In the genomic region with DNA sequence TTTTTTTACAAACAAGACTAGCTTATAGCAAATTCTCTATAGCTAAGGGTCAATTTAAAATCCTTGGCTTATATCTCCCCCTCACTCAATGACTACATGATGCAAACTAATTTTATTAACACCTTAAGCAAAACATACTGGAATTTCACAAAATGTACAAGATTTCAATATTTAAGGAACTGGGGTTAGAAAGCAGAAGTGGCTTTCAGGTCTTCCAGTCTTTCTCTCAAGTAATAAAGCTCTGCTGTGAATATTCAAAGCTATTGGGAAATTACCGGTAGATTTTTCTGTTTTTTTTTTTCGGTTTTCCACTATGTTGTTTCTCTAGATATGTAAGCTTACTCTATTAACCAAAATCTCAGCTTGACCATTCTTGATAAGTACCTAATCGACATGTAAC, we compare ENCODE assay signal across 12 cellular contexts. TPM values are rescaled to one million over a fixed set of nuclear protein-coding genes. Genes with fewer than 3 reads are reported as not detected.
A peak's percentile ranks its signal among the peaks of the same experiment; 100 is the strongest.
DNase-seq lines count a peak whose midpoint lies in the region; ATAC-seq and TF ChIP-seq lines count a peak whose summit lies in the region.
"Had no signal": no experiment of that assay in that cellular context is flagged by ENCODE, and none has a peak within 500 bp of the region (broad histone marks: within the 10 kb centered on the region; RNA-seq: fewer than 3 reads in every experiment).

No MANE protein-coding gene starts in this region.

- H3K27ac ChIP-seq in BLaER1, result no peak overlapping the region
- no peak overlapping the region for H3K27ac ChIP-seq in GM23338 (ENCODE audit: low read depth)
- no peak overlapping the region for H3K27ac ChIP-seq in vagina

- H3K9ac ChIP-seq in BLaER1, result no peak overlapping the region

- H3K36me3 Mint-ChIP-seq in GM23338 (ENCODE audit: low read depth) (peaks cover 56% of the 10 kb centered on the region), brain (peaks cover 55% of the 10 kb centered on the region), natural killer cell (peaks cover 16% of the 10 kb centered on the region)

- H3K27ac Mint-ChIP-seq in GM23338 (0 out of 2 replicates have a peak overlapping the region, but pooled peaks have one; percentile 30), brain (peak overlapping the region in 4 of 5 experiments; percentile 2 to 48 (median 29)), natural killer cell (peak overlapping the region in 1 of 2 donors; percentile 29)

- H3K27me3 Mint-ChIP-seq in GM23338 (ENCODE audit: insufficient read depth, low read depth, poor library complexity) (no peaks in the 10 kb centered on the region), brain (no peaks in the 10 kb centered on the region), natural killer cell (ENCODE audit: low read depth in 2 of 2) (no peaks in the 10 kb centered on the region)

- no peaks in the 10 kb centered on the region for H3K27me3 ChIP-seq in BLaER1
- H3K27me3 ChIP-seq in GM23338 (ENCODE audit: insufficient read depth), result no peaks in the 10 kb centered on the region
- H3K27me3 ChIP-seq in vagina, result no peaks in the 10 kb centered on the region

- H3K4me1 Mint-ChIP-seq in GM23338 (peaks cover 30% of the 10 kb centered on the region), brain (peaks cover 44% of the 10 kb centered on the region), natural killer cell (peaks cover 24 to 31% of the 10 kb centered on the region in 2 donors)

- H3K4me1 ChIP-seq in BLaER1, result peaks cover 38% of the 10 kb centered on the region
- peaks cover 37% of the 10 kb centered on the region for H3K4me1 ChIP-seq in GM23338 (ENCODE audit: insufficient read depth)
- peaks cover 48% of the 10 kb centered on the region for H3K4me1 ChIP-seq in vagina

- no peaks in the 10 kb centered on the region for H3F3A ChIP-seq in GM23338 (replicated peaks; ENCODE audit: low read depth)

- no peak for DNase-seq in GM23338 (ENCODE audit: low spot score)
- no peak for DNase-seq in natural killer cell
- DNase-seq in vagina (ENCODE audit: extremely low spot score in 2 of 2), result no peak
- DNase-seq in COLO829 (ENCODE audit: low spot score), result no peak
- DNase-seq in stimulated activated CD4-positive, alpha-beta T cell treated with anti-CD3 and anti-CD28 coated beads, Interleukin-12 subunit alpha, Interleukin-12 subunit beta, amount 100 ng/mL, for 4 hours, result no peak
- no peak for DNase-seq in cerebellar cortex (ENCODE audit: low spot score)
- DNase-seq: activated naive CD4-positive, alpha-beta T cell treated with Interleukin-2 at 50 U/mL for 16 hours; DMS153; NCI-H1092; NK-92 treated with Interleukin-12 subunit alpha and Interleukin-12 subunit beta, amount 100 ng/mL, for 24 hours had no signal

- peak overlapping the region; percentile 85 for H3K4me2 ChIP-seq in BLaER1
- peak overlapping the region; percentile 91 for H3K4me2 ChIP-seq in GM23338

- ATAC-seq in GM23338 (no peak), natural killer cell (no peak)

- H3K4me3 ChIP-seq in BLaER1, result no peak overlapping the region
- peak overlapping the region; percentile 83; the same call in 1 of the 2 replicates for H3K4me3 ChIP-seq in GM23338
- H3K4me3 ChIP-seq in vagina, result no peak overlapping the region

- no peak overlapping the region for H2AFZ ChIP-seq in GM23338

- H3K9me3 ChIP-seq in BLaER1 (peaks cover 24% of the 10 kb centered on the region), vagina (no peaks in the 10 kb centered on the region)

- H3K36me3 ChIP-seq in BLaER1 (peaks cover 70% of the 10 kb centered on the region), GM23338 (ENCODE audit: insufficient read depth) (peaks cover 24% of the 10 kb centered on the region), vagina (peaks cover 0 to 31% of the 10 kb centered on the region in 2 donors)

- H3K4me3 Mint-ChIP-seq in GM23338, result peak overlapping the region; percentile 41
- peak overlapping the region in 1 of 5 experiments; percentile 80 for H3K4me3 Mint-ChIP-seq in brain
- peak overlapping the region; percentile 51 for H3K4me3 Mint-ChIP-seq in natural killer cell

- intact Hi-C loops in natural killer cell (cut with micrococcal nuclease) (no loop called here), vagina (cut with DNase I) (no loop called here)

- H3K79me2 ChIP-seq in GM23338 (replicated peaks; ENCODE audit: insufficient read depth), result peaks cover 49% of the 10 kb centered on the region

- no peaks in the 10 kb centered on the region for H3K9me2 ChIP-seq in GM23338 (ENCODE audit: insufficient read depth)

- TF ChIP-seq CTCF in GM23338 (conservative IDR thresholded peaks at IDR 0.05; ENCODE audit: low read depth in 2 of 2) (no peak), brain (conservative IDR thresholded peaks at IDR 0.05) (no peak), natural killer cell (IDR thresholded peaks at IDR 0.05) (no peak), vagina (IDR thresholded peaks at IDR 0.05) (no peak)

- TF ChIP-seq POLR2A in vagina (IDR thresholded peaks at IDR 0.05), result no peak

- H3K9me3 Mint-ChIP-seq in GM23338 (no peaks in the 10 kb centered on the region), brain (no peaks in the 10 kb centered on the region), natural killer cell (no peaks in the 10 kb centered on the region)

- H4K20me1 ChIP-seq in BLaER1, result peaks cover 22% of the 10 kb centered on the region; the same call in 1 of the 2 replicates
- H4K20me1 ChIP-seq in GM23338 (replicated peaks; ENCODE audit: insufficient read depth), result peaks cover 27% of the 10 kb centered on the region; the same call in 1 of the 2 replicates

TF ChIP-seq in GM23338, 12 proteins besides CTCF, POLR2A, EP300 and RAD21:
- TF ChIP-seq NANOG (IDR thresholded peaks at IDR 0.05; ENCODE audit: borderline replicate concordance) (no peak), JUNB (IDR thresholded peaks at IDR 0.05; ENCODE audit: unreplicated experiment) (no peak), ZNF114 (CRISPR knock-in tag; IDR thresholded peaks at IDR 0.05) (no peak), CREB1 (CRISPR knock-in tag; IDR thresholded peaks at IDR 0.05; ENCODE audit: low read depth) (no peak), ZNF331 (CRISPR knock-in tag; IDR thresholded peaks at IDR 0.05; ENCODE audit: low read depth) (no peak), STAT1 (IDR thresholded peaks at IDR 0.05; ENCODE audit: unreplicated experiment) (no peak), POLR2AphosphoS5 (IDR thresholded peaks at IDR 0.05; ENCODE audit: low read depth) (no peak)
- TF ChIP-seq, protein P1, sequence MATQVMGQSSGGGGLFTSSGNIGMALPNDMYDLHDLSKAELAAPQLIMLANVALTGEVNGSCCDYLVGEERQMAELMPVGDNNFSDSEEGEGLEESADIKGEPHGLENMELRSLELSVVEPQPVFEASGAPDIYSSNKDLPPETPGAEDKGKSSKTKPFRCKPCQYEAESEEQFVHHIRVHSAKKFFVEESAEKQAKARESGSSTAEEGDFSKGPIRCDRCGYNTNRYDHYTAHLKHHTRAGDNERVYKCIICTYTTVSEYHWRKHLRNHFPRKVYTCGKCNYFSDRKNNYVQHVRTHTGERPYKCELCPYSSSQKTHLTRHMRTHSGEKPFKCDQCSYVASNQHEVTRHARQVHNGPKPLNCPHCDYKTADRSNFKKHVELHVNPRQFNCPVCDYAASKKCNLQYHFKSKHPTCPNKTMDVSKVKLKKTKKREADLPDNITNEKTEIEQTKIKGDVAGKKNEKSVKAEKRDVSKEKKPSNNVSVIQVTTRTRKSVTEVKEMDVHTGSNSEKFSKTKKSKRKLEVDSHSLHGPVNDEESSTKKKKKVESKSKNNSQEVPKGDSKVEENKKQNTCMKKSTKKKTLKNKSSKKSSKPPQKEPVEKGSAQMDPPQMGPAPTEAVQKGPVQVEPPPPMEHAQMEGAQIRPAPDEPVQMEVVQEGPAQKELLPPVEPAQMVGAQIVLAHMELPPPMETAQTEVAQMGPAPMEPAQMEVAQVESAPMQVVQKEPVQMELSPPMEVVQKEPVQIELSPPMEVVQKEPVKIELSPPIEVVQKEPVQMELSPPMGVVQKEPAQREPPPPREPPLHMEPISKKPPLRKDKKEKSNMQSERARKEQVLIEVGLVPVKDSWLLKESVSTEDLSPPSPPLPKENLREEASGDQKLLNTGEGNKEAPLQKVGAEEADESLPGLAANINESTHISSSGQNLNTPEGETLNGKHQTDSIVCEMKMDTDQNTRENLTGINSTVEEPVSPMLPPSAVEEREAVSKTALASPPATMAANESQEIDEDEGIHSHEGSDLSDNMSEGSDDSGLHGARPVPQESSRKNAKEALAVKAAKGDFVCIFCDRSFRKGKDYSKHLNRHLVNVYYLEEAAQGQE (IDR thresholded peaks at IDR 0.05; ENCODE audit: unreplicated experiment), result no peak

RNA-seq across cellular contexts. Expression of gene EPM2AIP1, which starts 3.9 kb away (rescaled TPM):
- total RNA-seq in GM23338 (2014; rRNA removed; shearing (Covaris generic)), result 7.0 and 10.6 TPM in 2 replicates
- polyA plus RNA-seq in GM23338 (2016; fragmentation: Nextera tagmentation; extraction: Ambion mirVana), result 5.0 and 7.2 TPM in 2 replicates
- 8.7 TPM for polyA plus RNA-seq in brain (ENCODE audit: insufficient read depth, low read depth, low replicate concordance)
- 10 to 100 TPM; 25.6 to 33.7 (median 32.5) TPM for total RNA-seq in natural killer cell
- 10.8 TPM for total RNA-seq in vagina

RNA-seq across cellular contexts. Expression of gene MLH1, which starts 4.3 kb away (rescaled TPM):
- total RNA-seq in GM23338 (2014; rRNA removed; shearing (Covaris generic)), result 52.0 and 58.0 TPM in 2 replicates
- 31.7 and 32.4 TPM in 2 replicates for polyA plus RNA-seq in GM23338 (2016; fragmentation: Nextera tagmentation; extraction: Ambion mirVana)
- 17.8 TPM for polyA plus RNA-seq in brain (ENCODE audit: insufficient read depth, low read depth, low replicate concordance)
- total RNA-seq in natural killer cell, result 10 to 100 TPM; 26.9 to 42.6 (median 27.3) TPM
- total RNA-seq in vagina, result 61.6 TPM

RNA-seq across cellular contexts. Expression of gene TRANK1, which starts 44.1 kb away (rescaled TPM):
- 6.7 and 7.1 TPM in 2 replicates for total RNA-seq in GM23338 (2014; rRNA removed; shearing (Covaris generic))
- polyA plus RNA-seq in GM23338 (2016; fragmentation: Nextera tagmentation; extraction: Ambion mirVana) (1.8 and 2.3 TPM in 2 replicates), brain (ENCODE audit: insufficient read depth, low read depth, low replicate concordance) (3.5 TPM)
- total RNA-seq in natural killer cell (100 to 1,000 TPM; 105 to 158 (median 139) TPM), vagina (17.7 TPM)
